Comparison of ENCODE assay signal across 8 cellular contexts in the genomic region with DNA sequence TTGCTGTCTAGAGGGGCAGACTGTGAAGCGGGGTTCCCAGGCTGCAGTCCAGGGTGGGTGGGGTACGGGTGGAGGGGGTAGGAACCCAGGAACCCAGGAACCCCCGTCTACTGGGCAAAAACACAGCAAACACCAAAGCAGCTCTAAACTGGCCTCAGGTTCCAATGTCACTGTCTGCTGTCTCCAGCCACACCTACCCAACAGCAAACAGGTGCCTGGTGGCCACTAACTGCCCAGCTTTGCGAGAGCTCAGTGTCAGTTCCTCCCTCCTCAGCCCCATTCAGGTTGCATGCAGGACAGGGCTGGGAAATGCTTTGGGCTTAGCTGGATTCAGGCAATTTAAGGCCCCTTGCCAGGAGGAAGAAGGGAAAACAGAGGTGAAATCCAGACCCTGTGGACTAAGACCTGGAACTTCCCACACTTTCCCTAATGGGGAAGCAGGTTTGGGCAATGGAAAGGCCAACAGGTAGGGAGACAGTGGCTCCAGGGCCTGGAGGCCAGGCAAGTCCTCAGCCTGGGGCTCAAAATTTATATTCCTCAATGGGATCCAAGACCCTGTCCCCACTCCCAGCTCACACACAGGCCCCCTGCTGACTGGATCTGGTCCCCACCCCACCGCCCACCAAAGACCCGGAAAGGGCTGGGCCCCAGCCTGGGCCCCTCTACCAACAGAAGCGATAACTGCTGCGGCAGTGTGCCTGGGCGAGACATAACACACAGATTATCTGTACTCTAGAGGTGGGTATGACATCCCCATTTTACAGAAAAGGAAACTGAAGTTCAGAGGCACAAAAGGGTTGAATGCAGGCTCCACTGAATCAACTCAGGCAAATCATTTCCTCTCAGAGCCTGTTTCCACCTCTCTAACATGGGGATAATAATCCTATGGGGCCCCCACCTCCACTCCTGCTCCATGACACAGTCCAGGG. TPM values are rescaled to one million over a fixed set of nuclear protein-coding genes. Genes with fewer than 3 reads are reported as not detected.
A peak's percentile ranks its signal among the peaks of the same experiment; 100 is the strongest.
DNase-seq lines count a peak whose midpoint lies in the region; ATAC-seq and TF ChIP-seq lines count a peak whose summit lies in the region.

No MANE protein-coding gene starts in this region.

- POLR2A ChIA-PET in activated CD4-positive, alpha-beta memory T cell treated with anti-CD3 and anti-CD28 coated beads, Interleukin-2, amount 10 ng/mL, durations not matched to agents 7 days and 5 days (lab: Charles Lee), result interaction anchor here (0.8 to 15.3 kb wide), 8 partner anchors 21 to 107 kb away, joined by 3 to 465 read pairs (median 4); a partner anchor contains a TSS

- H3K4me3 ChIP-seq in right atrium auricular region (peak overlapping the region; percentile 75 to 86), stomach (peak overlapping the region; percentile 77 to 91 (median 90))

- H3K4me3 Mint-ChIP-seq in activated CD4-positive, alpha-beta memory T cell treated with anti-CD3 and anti-CD28 coated beads, Interleukin-2, amount 10 ng/mL, durations not matched to agents 7 days and 5 days, result peak overlapping the region; percentile 91

- CTCF ChIA-PET in activated CD4-positive, alpha-beta memory T cell treated with anti-CD3 and anti-CD28 coated beads, Interleukin-2, amount 10 ng/mL, durations not matched to agents 7 days and 5 days (lab: Charles Lee), result interaction anchor here (0.7 to 15.1 kb wide), 5 partner anchors 21 to 90 kb away, joined by 3 to 178 read pairs (median 17); a partner anchor contains a TSS

- peaks cover 68% of the 10 kb centered on the region for H3K4me1 Mint-ChIP-seq in activated CD4-positive, alpha-beta memory T cell treated with anti-CD3 and anti-CD28 coated beads, Interleukin-2, amount 10 ng/mL, durations not matched to agents 7 days and 5 days

- 28 to 64% (median 40%) methylated on average over 6 to 9 of the region's 9 CpGs for WGBS in stomach, 5 donors

- DNase-seq in NCI-H345 (lab: John Stamatoyannopoulos, UW), result peak; percentile 23
- DNase-seq in NCI-H345 treated with DMSO at 0.1 percent for 48 hours (lab: John Stamatoyannopoulos, UW; ENCODE audit: unreplicated experiment), result no peak
- DNase-seq in activated CD4-positive, alpha-beta memory T cell treated with anti-CD3 and anti-CD28 coated beads, Interleukin-2, amount 10 ng/mL, durations not matched to agents 7 days and 5 days, result no peak
- no peak for DNase-seq in right atrium auricular region (ENCODE audit: low spot score)
- DNase-seq in stomach, result no peak
- DNase-seq in central memory CD4-positive, alpha-beta T cell, result no peak

- ATAC-seq in GM21619 (IDR thresholded peaks at IDR 0.05; ENCODE audit: unreplicated experiment) (no peak), GM21576 (IDR thresholded peaks at IDR 0.05; ENCODE audit: unreplicated experiment) (no peak)

- H3K9me3 ChIP-seq in right atrium auricular region (no peaks in the 10 kb centered on the region), stomach (no peaks in the 10 kb centered on the region)

- H3K36me3 Mint-ChIP-seq in activated CD4-positive, alpha-beta memory T cell treated with anti-CD3 and anti-CD28 coated beads, Interleukin-2, amount 10 ng/mL, durations not matched to agents 7 days and 5 days (ENCODE audit: low read depth), result peaks cover 52% of the 10 kb centered on the region

- H3K27ac ChIP-seq in right atrium auricular region (peak overlapping the region; percentile 87 to 91), stomach (peak overlapping the region; percentile 69 to 99 (median 94))

- H3K9me3 Mint-ChIP-seq in activated CD4-positive, alpha-beta memory T cell treated with anti-CD3 and anti-CD28 coated beads, Interleukin-2, amount 10 ng/mL, durations not matched to agents 7 days and 5 days, result no peaks in the 10 kb centered on the region

- TF ChIP-seq CTCF in right atrium auricular region (IDR thresholded peaks at IDR 0.05), result no peak
- no peak for TF ChIP-seq CTCF in stomach (IDR thresholded peaks at IDR 0.05)

- H3K4me1 ChIP-seq in right atrium auricular region (peaks cover 0 to 90% of the 10 kb centered on the region in 2 donors), stomach (peaks cover 73 to 90% (median 88%) of the 10 kb centered on the region in 4 donors)

- H3K27me3 Mint-ChIP-seq in activated CD4-positive, alpha-beta memory T cell treated with anti-CD3 and anti-CD28 coated beads, Interleukin-2, amount 10 ng/mL, durations not matched to agents 7 days and 5 days, result no peaks in the 10 kb centered on the region

- TF ChIP-seq EP300 in stomach (IDR thresholded peaks at IDR 0.05), result no peak

- H3K36me3 ChIP-seq in right atrium auricular region (no peaks in the 10 kb centered on the region), stomach (no peaks in the 10 kb centered on the region)

- H3K27me3 ChIP-seq in right atrium auricular region (no peaks in the 10 kb centered on the region), stomach (no peaks in the 10 kb centered on the region)

- H3K27ac Mint-ChIP-seq in activated CD4-positive, alpha-beta memory T cell treated with anti-CD3 and anti-CD28 coated beads, Interleukin-2, amount 10 ng/mL, durations not matched to agents 7 days and 5 days, result peak overlapping the region; percentile 73

- intact Hi-C loops in stomach (cut with DNase I; ENCODE audit: low total_unique reads), result no loop called here

- TF ChIP-seq POLR2A in stomach (IDR thresholded peaks at IDR 0.05), result no peak

RNA-seq across cellular contexts. Expression of a gene that starts 3.6 kb away (rescaled TPM):
- 100 to 1,000 TPM; 212 to 218 TPM for total RNA-seq in activated CD4-positive, alpha-beta memory T cell treated with anti-CD3 and anti-CD28 coated beads, Interleukin-2, amount 10 ng/mL, durations not matched to agents 7 days and 5 days
- total RNA-seq in right atrium auricular region (10 to 100 TPM in 1 of 2 donors, 1 to 10 TPM in 1; 8.3 to 11.6 TPM), stomach (100 to 1,000 TPM in 2 of 5 donors, 10 to 100 TPM in 3; 26.3 to 406 (median 83.4) TPM)
- polyA plus RNA-seq in stomach, result 100 to 1,000 TPM in 1 of 3 donors, 10 to 100 TPM in 2; 24.4 to 118 (median 38.5) TPM

RNA-seq across cellular contexts. Expression of a gene that starts 39.6 kb away (rescaled TPM):
- 10 to 100 TPM; 48.2 TPM for total RNA-seq in activated CD4-positive, alpha-beta memory T cell treated with anti-CD3 and anti-CD28 coated beads, Interleukin-2, amount 10 ng/mL, durations not matched to agents 7 days and 5 days
- total RNA-seq in right atrium auricular region (10 to 100 TPM in 1 of 2 donors, 1 to 10 TPM in 1; 4.7 to 11.4 TPM), stomach (10 to 100 TPM in 4 of 5 donors, 1 to 10 TPM in 1; 1.7 to 98.2 (median 55.4) TPM)
- 10 to 100 TPM; 27.0 to 38.0 (median 32.5) TPM for polyA plus RNA-seq in stomach

RNA-seq across cellular contexts. Expression of a gene that starts 46.6 kb away (rescaled TPM):
- 1 to 10 TPM; 1.5 to 1.9 TPM for total RNA-seq in activated CD4-positive, alpha-beta memory T cell treated with anti-CD3 and anti-CD28 coated beads, Interleukin-2, amount 10 ng/mL, durations not matched to agents 7 days and 5 days
- total RNA-seq in right atrium auricular region, result under 1 TPM in 1 of 2 donors, not detected in 1; 0.20 TPM
- 10 to 100 TPM in 3 of 5 donors, under 1 TPM in 1, not detected in 1; 0.55 to 98.0 (median 19.1) TPM for total RNA-seq in stomach
- polyA plus RNA-seq in stomach, result 1 to 10 TPM in 2 of 3 donors, under 1 TPM in 1; 0.50 to 3.3 (median 2.3) TPM
